Comparison of ENCODE assay signal across 23 cellular contexts in the genomic region with DNA sequence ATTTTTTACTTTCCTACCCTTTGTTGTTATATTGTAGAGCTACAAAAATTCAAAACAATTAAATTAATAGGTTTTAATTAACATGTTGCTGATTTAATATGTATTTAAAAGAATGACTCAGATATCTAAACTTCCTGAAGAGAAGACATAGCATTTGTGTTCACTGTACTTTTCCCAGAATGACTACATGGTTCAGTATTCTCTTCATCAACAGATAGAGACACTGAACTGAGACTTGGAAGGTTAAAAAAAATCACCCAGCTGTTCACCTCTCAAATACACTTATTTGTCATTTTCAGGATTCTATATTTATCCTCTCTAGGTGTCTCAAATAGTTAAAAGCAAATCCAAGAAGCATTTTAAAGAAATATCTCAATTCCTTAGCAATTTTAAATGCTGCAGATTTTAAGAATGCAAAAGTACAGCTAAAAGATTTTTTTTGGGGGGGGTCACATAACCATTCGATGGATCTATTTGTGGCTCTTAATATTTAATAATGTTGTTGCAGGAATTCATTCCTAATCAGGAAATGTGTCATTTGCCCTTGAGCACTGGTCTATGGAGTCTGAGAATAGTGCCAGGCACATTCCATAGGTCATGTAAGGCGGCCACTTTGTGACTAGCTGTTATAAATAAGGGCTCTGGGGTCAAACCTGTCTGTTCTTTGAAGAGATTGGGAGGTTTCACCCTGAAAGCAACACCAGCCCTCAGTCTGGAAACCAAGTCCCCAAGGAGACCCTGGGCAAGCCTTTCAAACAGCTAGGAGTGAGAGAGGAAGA.
A peak's percentile ranks its signal among the peaks of the same experiment; 100 is the strongest.
DNase-seq lines count a peak whose midpoint lies in the region; ATAC-seq, FAIRE-seq and TF ChIP-seq lines count a peak whose summit lies in the region.
"Had no signal": no experiment of that assay in that cellular context is flagged by ENCODE, and none has a peak within 500 bp of the region (broad histone marks: within the 10 kb centered on the region; RNA-seq: fewer than 3 reads in every experiment).

No MANE protein-coding gene starts in this region.

- H3K27ac Mint-ChIP-seq in nephron progenitor cell = peak overlapping the region; percentile 84
- no peak overlapping the region for H3K27ac Mint-ChIP-seq in natural killer cell treated with Interleukin-12 subunit alpha and Interleukin-12 subunit beta and Interleukin-15 and Interleukin-18, amount 100 ng/mL, for 72 hours
- H3K27ac Mint-ChIP-seq: activated naive CD4-positive, alpha-beta T cell treated with anti-CD3 and anti-CD28 coated beads, Interleukin-2, amount 50 U/mL, for 72 hours; CD4-positive, alpha-beta memory T cell had no signal

- no peaks in the 10 kb centered on the region for H3K9me3 Mint-ChIP-seq in nephron progenitor cell
- H3K9me3 Mint-ChIP-seq in natural killer cell treated with Interleukin-12 subunit alpha and Interleukin-12 subunit beta and Interleukin-15 and Interleukin-18, amount 100 ng/mL, for 72 hours = peaks cover 7% of the 10 kb centered on the region
- H3K9me3 Mint-ChIP-seq: CD4-positive, alpha-beta memory T cell; neural crest cell had no signal

- peaks cover 40% of the 10 kb centered on the region for H3K4me1 Mint-ChIP-seq in nephron progenitor cell
- no peaks in the 10 kb centered on the region for H3K4me1 Mint-ChIP-seq in natural killer cell treated with Interleukin-12 subunit alpha and Interleukin-12 subunit beta and Interleukin-15 and Interleukin-18, amount 100 ng/mL, for 72 hours (ENCODE audit: low read depth in 2 of 2)
- H3K4me1 Mint-ChIP-seq: CD4-positive, alpha-beta memory T cell had no signal

- H3K4me3 Mint-ChIP-seq in nephron progenitor cell = peak overlapping the region; percentile 0
- no peak overlapping the region for H3K4me3 Mint-ChIP-seq in natural killer cell treated with Interleukin-12 subunit alpha and Interleukin-12 subunit beta and Interleukin-15 and Interleukin-18, amount 100 ng/mL, for 72 hours
- H3K4me3 Mint-ChIP-seq: CD4-positive, alpha-beta memory T cell; neural crest cell had no signal

- no peaks in the 10 kb centered on the region for H3K27me3 ChIP-seq in GM23248 (replicated peaks; ENCODE audit: insufficient read depth)
- no peaks in the 10 kb centered on the region for H3K27me3 ChIP-seq in endothelial cell of umbilical vein (ENCODE audit: control insufficient read depth in 2 of 2, insufficient read depth in 2 of 2, low read length in 2 of 2)
- H3K27me3 ChIP-seq in thyroid gland = no peaks in the 10 kb centered on the region

- no peaks in the 10 kb centered on the region for H3K27me3 Mint-ChIP-seq in nephron progenitor cell (ENCODE audit: low read depth, poor library complexity)
- H3K27me3 Mint-ChIP-seq in natural killer cell treated with Interleukin-12 subunit alpha and Interleukin-12 subunit beta and Interleukin-15 and Interleukin-18, amount 100 ng/mL, for 72 hours = no peaks in the 10 kb centered on the region
- H3K27me3 Mint-ChIP-seq: CD4-positive, alpha-beta memory T cell had no signal

- H3F3A ChIP-seq in GM23248 (ENCODE audit: insufficient read depth) = no peaks in the 10 kb centered on the region

- H3K79me2 ChIP-seq in GM23248 (ENCODE audit: insufficient read depth) (no peaks in the 10 kb centered on the region), endothelial cell of umbilical vein (ENCODE audit: control insufficient read depth, insufficient read depth, low read length) (no peaks in the 10 kb centered on the region)

- H3K4me2 ChIP-seq in GM23248 (ENCODE audit: unreplicated experiment) (peak overlapping the region; percentile 32), endothelial cell of umbilical vein (ENCODE audit: insufficient read depth, low read length) (peak overlapping the region; percentile 58)

- BruUV-seq in endothelial cell of umbilical vein (replicated peaks; lab: Mats Ljungman, UMichigan) = no TSS peak

- H3K36me3 Mint-ChIP-seq in nephron progenitor cell (ENCODE audit: low read depth) = no peaks in the 10 kb centered on the region
- H3K36me3 Mint-ChIP-seq in natural killer cell treated with Interleukin-12 subunit alpha and Interleukin-12 subunit beta and Interleukin-15 and Interleukin-18, amount 100 ng/mL, for 72 hours = no peaks in the 10 kb centered on the region
- H3K36me3 Mint-ChIP-seq: activated naive CD4-positive, alpha-beta T cell treated with anti-CD3 and anti-CD28 coated beads, Interleukin-2, amount 50 U/mL, for 72 hours; CD4-positive, alpha-beta memory T cell had no signal

- H4K20me1 ChIP-seq in GM23248 (ENCODE audit: insufficient read depth) (no peaks in the 10 kb centered on the region), endothelial cell of umbilical vein (replicated peaks; ENCODE audit: control insufficient read depth, extremely low read depth, insufficient read depth, low read length) (no peaks in the 10 kb centered on the region)

- WGBS in GM23248 (ENCODE audit: low coverage in 1 of 2, low lambda C conversion rate in 2 of 2, missing lambda C conversion rate in 2 of 2), 2 experiments = 67 to 68% methylated on average over 2 of the region's 2 CpGs
- WGBS in thyroid gland, 2 donors = 77 to 84% methylated on average over 2 of the region's 2 CpGs

- dilution Hi-C loops in endothelial cell of umbilical vein (cut with MboI; ENCODE audit: extremely low pct_ligation_motif_present, low sequenced_read_pairs) = no loop called here

- POLR2A ChIA-PET in endothelial cell of umbilical vein (lab: Charles Lee) = interaction anchor here (0.8 kb wide), 1 partner anchor 241 kb away, joined by 3 read pairs; no protein-coding TSS in a partner anchor

- no peak for TF ChIP-seq POLR2A in endothelial cell of umbilical vein (IDR thresholded peaks at IDR 0.05; ENCODE audit: low read depth, low read length)
- no peak for TF ChIP-seq POLR2A in thyroid gland (IDR thresholded peaks at IDR 0.05)

- CTCF ChIA-PET in endothelial cell of umbilical vein (lab: Charles Lee) = interaction anchor here (1.0 to 1.7 kb wide), 3 partner anchors 10 to 209 kb away, joined by 3 to 4 read pairs (median 3); no protein-coding TSS in a partner anchor

- FAIRE-seq in endothelial cell of umbilical vein (lab: Jason Lieb, UNC) = peak; percentile 55
- FAIRE-seq: frontal cortex had no signal

- no peaks in the 10 kb centered on the region for H3K9me1 ChIP-seq in endothelial cell of umbilical vein (replicated peaks; ENCODE audit: control insufficient read depth, extremely low read depth, insufficient read depth, low read length)

- H3K36me3 ChIP-seq in GM23248 (ENCODE audit: low read depth) (no peaks in the 10 kb centered on the region), endothelial cell of umbilical vein (ENCODE audit: control insufficient read depth in 2 of 2, extremely low read depth in 1 of 2, insufficient read depth in 2 of 2, low read length in 2 of 2) (no peaks in the 10 kb centered on the region), thyroid gland (no peaks in the 10 kb centered on the region)

- no peaks in the 10 kb centered on the region; the same call in 1 of the 2 replicates for H3K9me2 ChIP-seq in GM23248 (ENCODE audit: insufficient read depth)

- H3K4me3 ChIP-seq in GM23248 = no peak overlapping the region
- no peak overlapping the region for H3K4me3 ChIP-seq in endothelial cell of umbilical vein (replicated peaks in 1 of 3; ENCODE audit: insufficient read depth in 1 of 3, low read depth in 1 of 3, low read length in 3 of 3)
- no peak overlapping the region for H3K4me3 ChIP-seq in thyroid gland (replicated peaks in 1 of 3)
- H3K4me3 ChIP-seq: coronary artery, psoas muscle had no signal

- H3K9me3 ChIP-seq in GM23248 (ENCODE audit: low read depth) = no peaks in the 10 kb centered on the region
- no peaks in the 10 kb centered on the region for H3K9me3 ChIP-seq in endothelial cell of umbilical vein (replicated peaks; ENCODE audit: control insufficient read depth, insufficient read depth, low read length)
- no peaks in the 10 kb centered on the region for H3K9me3 ChIP-seq in thyroid gland
- H3K9me3 ChIP-seq: psoas muscle had no signal

- no peak overlapping the region for H3K9ac ChIP-seq in GM23248
- no peak overlapping the region for H3K9ac ChIP-seq in endothelial cell of umbilical vein (replicated peaks; ENCODE audit: extremely low read depth, insufficient read depth, low read length)

- H2AFZ ChIP-seq in GM23248 (no peak overlapping the region), endothelial cell of umbilical vein (ENCODE audit: low read depth, low read length) (peak overlapping the region; percentile 83)

- in situ Hi-C loops in GM23248 (cut with MboI) = no loop called here

- H3K4me1 ChIP-seq in GM23248 (ENCODE audit: insufficient read depth) (peaks cover 13% of the 10 kb centered on the region), endothelial cell of umbilical vein (ENCODE audit: control insufficient read depth, extremely low read depth, insufficient read depth, low read length) (peaks cover 15% of the 10 kb centered on the region), thyroid gland (no peaks in the 10 kb centered on the region)
- H3K4me1 ChIP-seq: psoas muscle had no signal

- DNase-seq in GM23248 (peak; percentile 39), RPMI7951 (ENCODE audit: low read depth) (peak; percentile 38), endothelial cell of umbilical vein (ENCODE audit: low read depth, low spot score) (peak; percentile 72), nephron progenitor cell (no peak), NCI-H526 treated with DMSO at 0.1 percent for 48 hours (lab: John Stamatoyannopoulos, UW) (no peak), posterior vena cava (ENCODE audit: low spot score) (no peak), thyroid gland (no peak)
- DNase-seq in natural killer cell treated with Interleukin-12 subunit alpha and Interleukin-12 subunit beta and Interleukin-15 and Interleukin-18, amount 100 ng/mL, for 72 hours (ENCODE audit: low spot score) = no peak
- DNase-seq: activated CD4-positive, alpha-beta T cell treated with anti-CD3 and anti-CD28 coated beads for 4 hours; CD4-positive, alpha-beta memory T cell; DMS153; midbrain; MM.1S; NCI-H1436 treated with DMSO at 0.1 percent for 48 hours; NCI-H774; psoas muscle; SIG-M5; stimulated activated CD8-positive, alpha-beta memory T cell treated with anti-CD3 and anti-CD28 coated beads, Interleukin-4, amount 100 ng/mL, for 48 hours had no signal

- H3K27ac ChIP-seq in GM23248 = no peak overlapping the region
- H3K27ac ChIP-seq in endothelial cell of umbilical vein (ENCODE audit: insufficient read depth, low read depth, low read length) = peak overlapping the region; percentile 70
- no peak overlapping the region for H3K27ac ChIP-seq in thyroid gland
- H3K27ac ChIP-seq: coronary artery, HL-60, psoas muscle had no signal

- TF ChIP-seq CTCF in endothelial cell of umbilical vein (IDR thresholded peaks at IDR 0.05; ENCODE audit: extremely low read depth in 1 of 2, insufficient read depth in 1 of 2, low read depth in 1 of 2, low read length in 2 of 2) (no peak), nephron progenitor cell (IDR thresholded peaks at IDR 0.05) (no peak), thyroid gland (IDR thresholded peaks at IDR 0.05) (no peak)

- intact Hi-C loops in endothelial cell of umbilical vein (cut with micrococcal nuclease) = loop anchor here (2.0 kb wide), 1 partner anchor 45 kb away; no protein-coding TSS in a partner anchor
- intact Hi-C loops in posterior vena cava (cut with DNase I) = no loop called here
- intact Hi-C loops in thyroid gland (cut with DNase I) = no loop called here

- no peak for ATAC-seq in natural killer cell treated with Interleukin-12 subunit alpha and Interleukin-12 subunit beta and Interleukin-15 and Interleukin-18, amount 100 ng/mL, for 72 hours
- ATAC-seq: activated naive CD4-positive, alpha-beta T cell treated with anti-CD3 and anti-CD28 coated beads, Interleukin-2, amount 50 U/mL, for 72 hours; psoas muscle had no signal

Comparison
In these comparisons a context has a peak if more than half of its experiments do, and no peak if none do; other contexts are left out.
1. DNase-seq: peak in GM23248 (single experiment), RPMI7951 (single experiment) and endothelial cell of umbilical vein (single experiment); none in nephron progenitor cell (single experiment), NCI-H526 treated with DMSO at 0.1 percent for 48 hours (single experiment), posterior vena cava (single experiment), thyroid gland (0 of 2) and natural killer cell treated with Interleukin-12 subunit alpha and Interleukin-12 subunit beta and Interleukin-15 and Interleukin-18, amount 100 ng/mL, for 72 hours (single experiment).